ENCODE assay signal across 12 cellular contexts in genomic region chr14:72907886-72908285, GRCh38. TPM values are rescaled to one million over a fixed set of nuclear protein-coding genes. Genes with fewer than 3 reads are reported as not detected.
A peak's percentile ranks its signal among the peaks of the same experiment; 100 is the strongest.
DNase-seq lines count a peak whose midpoint lies in the region; ATAC-seq and TF ChIP-seq lines count a peak whose summit lies in the region.
"Had no signal": no experiment of that assay in that cellular context is flagged by ENCODE, and none has a peak within 500 bp of the region (broad histone marks: within the 10 kb centered on the region; RNA-seq: fewer than 3 reads in every experiment).

No MANE protein-coding gene starts in this region.

- TF ChIP-seq CTCF in WTC11 (IDR thresholded peaks at IDR 0.05) (no peak), uterus (IDR thresholded peaks at IDR 0.05) (no peak)

- H3K36me3 ChIP-seq in uterus: no peaks in the 10 kb centered on the region
- H3K36me3 ChIP-seq: gastrocnemius medialis, WERI-Rb-1 had no signal

- no peaks in the 10 kb centered on the region for H3K27me3 ChIP-seq in uterus
- H3K27me3 ChIP-seq: gastrocnemius medialis had no signal

- intact Hi-C loops in left colon (cut with DNase I, micrococcal nuclease) (no loop called here), uterus (cut with DNase I; ENCODE audit: low total_unique reads) (no loop called here)

- no peaks in the 10 kb centered on the region for H3K9me3 ChIP-seq in uterus
- H3K9me3 ChIP-seq: gastrocnemius medialis had no signal

- H3K4me1 ChIP-seq in uterus: no peaks in the 10 kb centered on the region

- ATAC-seq in WTC11 (peak; percentile 59), left colon (peak; percentile 49), HG03469 (IDR thresholded peaks at IDR 0.05; ENCODE audit: unreplicated experiment) (no peak)
- ATAC-seq: gastrocnemius medialis had no signal

- DNase-seq in COLO829 (ENCODE audit: low spot score) (peak; percentile 28), HK-2 (ENCODE audit: unreplicated experiment) (peak; percentile 41), WTC11 (ENCODE audit: low spot score) (no peak), left colon (no peak), uterus (no peak), NCI-H82 treated with DMSO at 0.1 percent for 48 hours (lab: John Stamatoyannopoulos, UW; ENCODE audit: unreplicated experiment) (no peak)
- no peak for DNase-seq in central memory CD4-positive, alpha-beta T cell
- DNase-seq: gastrocnemius medialis, GF-D8, WERI-Rb-1 had no signal

- H3K27ac ChIP-seq in uterus: no peak overlapping the region
- H3K27ac ChIP-seq: gastrocnemius medialis, WERI-Rb-1 had no signal

- CTCF ChIA-PET in WTC11 (lab: Charles Lee): interaction anchor here (1.0 to 2.3 kb wide), 6 partner anchors 17 to 394 kb away, joined by 3 to 15 read pairs (median 4); no protein-coding TSS in a partner anchor

- no peak overlapping the region for H3K4me3 ChIP-seq in uterus
- H3K4me3 ChIP-seq: gastrocnemius medialis had no signal

- no peaks in the 10 kb centered on the region for H3K27me3 Mint-ChIP-seq in WTC11 (ENCODE audit: low read depth)

- H3K9me3 Mint-ChIP-seq in WTC11: no peaks in the 10 kb centered on the region
- H3K9me3 Mint-ChIP-seq: neural crest cell had no signal

- POLR2A ChIA-PET in WTC11 (lab: Charles Lee): no interaction called here

- no peak overlapping the region for H3K27ac Mint-ChIP-seq in WTC11

- H3K36me3 Mint-ChIP-seq in WTC11: no peaks in the 10 kb centered on the region

- H3K4me3 Mint-ChIP-seq in WTC11: no peak overlapping the region
- H3K4me3 Mint-ChIP-seq: neural crest cell had no signal

- no peak for TF ChIP-seq POLR2A in uterus (IDR thresholded peaks at IDR 0.05)

- peaks cover 25% of the 10 kb centered on the region for H3K4me1 Mint-ChIP-seq in WTC11
- H3K4me1 Mint-ChIP-seq: neural crest cell had no signal

TF ChIP-seq in WTC11, 78 proteins besides CTCF, POLR2A, EP300 and RAD21:
- TF ChIP-seq TP53 (CRISPR knock-in tag; IDR thresholded peaks at IDR 0.05) (no peak), ZNF423 (CRISPR knock-in tag; IDR thresholded peaks at IDR 0.05) (peak; percentile 96), ZNF219 (CRISPR knock-in tag; IDR thresholded peaks at IDR 0.05; ENCODE audit: borderline replicate concordance) (no peak)

RNA-seq across cellular contexts. Expression of gene DPF3, which starts 14.0 kb away (rescaled TPM):
- total RNA-seq in WTC11 (2021): 0.31 to 0.53 TPM (median 0.32 TPM) in 3 replicates
- 10 to 100 TPM in 1 of 2 donors, 1 to 10 TPM in 1; 9.7 to 11.2 TPM for total RNA-seq in left colon
- 1 to 10 TPM in 2 of 4 donors, not detected in 2; 1.6 to 2.8 TPM for total RNA-seq in uterus

RNA-seq across cellular contexts. Expression of gene DCAF4, which starts 18.4 kb away (rescaled TPM):
- 17.4 to 19.6 TPM (median 18.8 TPM) in 3 replicates for total RNA-seq in WTC11 (2021)
- 10 to 100 TPM; 19.6 to 21.4 TPM for total RNA-seq in left colon
- total RNA-seq in uterus: 10 to 100 TPM in 3 of 4 donors, not detected in 1; 12.0 to 14.1 (median 13.7) TPM

Comparison
In these comparisons a context has a peak if more than half of its experiments do, and no peak if none do; other contexts are left out.
1. DNase-seq: peak in COLO829 (single experiment) and HK-2 (single experiment); none in WTC11 (single experiment), left colon (0 of 2), uterus (0 of 2), central memory CD4-positive, alpha-beta T cell (single experiment) and NCI-H82 treated with DMSO at 0.1 percent for 48 hours (single experiment).